17 cellular contexts compared by ENCODE assay signal in genomic region chr7:135862586-135863361, GRCh38.
A peak's percentile ranks its signal among the peaks of the same experiment; 100 is the strongest.
DNase-seq lines count a peak whose midpoint lies in the region; ATAC-seq and TF ChIP-seq lines count a peak whose summit lies in the region.
"Had no signal": no experiment of that assay in that cellular context is flagged by ENCODE, and none has a peak within 500 bp of the region (broad histone marks: within the 10 kb centered on the region; RNA-seq: fewer than 3 reads in every experiment).

No MANE protein-coding gene starts in this region.

- no peaks in the 10 kb centered on the region for H3K4me1 ChIP-seq in H9 (ENCODE audit: insufficient read depth, low read length)
- H3K4me1 ChIP-seq: suprapubic skin had no signal

- H3T11ph ChIP-seq in H9 (ENCODE audit: low read length): no peak overlapping the region

- no peak overlapping the region for H2BK5ac ChIP-seq in H9 (ENCODE audit: insufficient read length, low read length)

- no peak overlapping the region for H4K5ac ChIP-seq in H9 (ENCODE audit: insufficient read length, low read depth, low read length)

- H3K27ac Mint-ChIP-seq in H9: peak overlapping the region; percentile 42 to 74 (median 62); a peak in 3 of 7 replicates
- peak overlapping the region; percentile 50 for H3K27ac Mint-ChIP-seq in progenitor cell of endocrine pancreas
- H3K27ac Mint-ChIP-seq: activated CD4-positive, alpha-beta T cell treated with anti-CD3 and anti-CD28 coated beads, Interleukin-2, amount 10 ng/mL, durations not matched to agents 24 days and 14 days had no signal

- H3K9me3 Mint-ChIP-seq in H9 (peaks cover 0 to 14% of the 10 kb centered on the region in 2 experiments; a peak in 3 of 5 replicates), progenitor cell of endocrine pancreas (ENCODE audit: low read depth) (no peaks in the 10 kb centered on the region)

- peaks cover 0 to 6% (median 4%) of the 10 kb centered on the region in 3 experiments; a peak in 3 of 7 replicates for H3K36me3 Mint-ChIP-seq in H9 (ENCODE audit: insufficient read depth in 1 of 3, low read depth in 3 of 3)
- H3K36me3 Mint-ChIP-seq in progenitor cell of endocrine pancreas (ENCODE audit: insufficient read depth): no peaks in the 10 kb centered on the region

- TF ChIP-seq POLR2A in GM18505 (IDR thresholded peaks at IDR 0.05; ENCODE audit: borderline replicate concordance, extremely low read depth, insufficient read depth, insufficient read length): no peak

- H3K4me3 Mint-ChIP-seq in H9 (no peak overlapping the region), progenitor cell of endocrine pancreas (ENCODE audit: low read depth) (no peak overlapping the region)
- H3K4me3 Mint-ChIP-seq: activated CD4-positive, alpha-beta T cell treated with anti-CD3 and anti-CD28 coated beads, Interleukin-2, amount 10 ng/mL, durations not matched to agents 24 days and 14 days; naive B cell had no signal

- H2BK15ac ChIP-seq in H9 (ENCODE audit: low read depth, low read length): no peak overlapping the region

- H3K27me3 Mint-ChIP-seq in H9 (ENCODE audit: low read depth) (no peaks in the 10 kb centered on the region; the same call in 1 of the 2 replicates), progenitor cell of endocrine pancreas (peaks cover 4% of the 10 kb centered on the region)

- no peak overlapping the region for H2AK5ac ChIP-seq in H9 (ENCODE audit: insufficient read length, low read length)

- H3K56ac ChIP-seq in H9 (ENCODE audit: insufficient read length, low read depth, low read length): no peak overlapping the region

- no peak overlapping the region for H3K23ac ChIP-seq in H9 (ENCODE audit: insufficient read length, low read depth, low read length)

- no peaks in the 10 kb centered on the region for H3K79me2 ChIP-seq in H9 (ENCODE audit: insufficient read depth, low read length)

- no peaks in the 10 kb centered on the region for H3K27me3 ChIP-seq in H9 (ENCODE audit: insufficient read depth, low read length)
- H3K27me3 ChIP-seq: suprapubic skin had no signal

- no peak overlapping the region for H2BK20ac ChIP-seq in H9 (ENCODE audit: low read depth, low read length, poor library complexity, severe bottlenecking)

- no peak for ATAC-seq in GM18505 (IDR thresholded peaks at IDR 0.05; ENCODE audit: unreplicated experiment)
- ATAC-seq: left lobe of liver, psoas muscle had no signal

- H3K4ac ChIP-seq in H9 (ENCODE audit: low read depth, low read length): no peak overlapping the region

- no peak overlapping the region for H3K27ac ChIP-seq in H9 (ENCODE audit: insufficient read length, low read depth, low read length)
- H3K27ac ChIP-seq: psoas muscle, suprapubic skin had no signal

- no peak overlapping the region for H3K9ac ChIP-seq in H9 (ENCODE audit: extremely low read depth, insufficient read length, low read length)

- TF ChIP-seq CTCF in H9 (conservative IDR thresholded peaks at IDR 0.05) (no peak), progenitor cell of endocrine pancreas (IDR thresholded peaks at IDR 0.05; ENCODE audit: unreplicated experiment) (no peak)

- no peak overlapping the region for H2BK120ac ChIP-seq in H9 (ENCODE audit: low read depth, low read length, poor library complexity, severe bottlenecking)

- H3K9me3 ChIP-seq in H9 (ENCODE audit: control insufficient read depth, low read depth, low read length): no peaks in the 10 kb centered on the region
- H3K9me3 ChIP-seq: psoas muscle, suprapubic skin had no signal

- DNase-seq in H9: no peak
- DNase-seq in NCI-H524 treated with DMSO at 0.1 percent for 48 hours (lab: John Stamatoyannopoulos, UW): peak; percentile 53
- DNase-seq in epidermal melanocyte (ENCODE audit: insufficient read length, low spot score): peak; percentile 45
- no peak for DNase-seq in progenitor cell of endocrine pancreas (ENCODE audit: low spot score, unreplicated experiment)
- DNase-seq in SKM-1 treated with dmso at 0.1 percent for 144 hours (lab: John Stamatoyannopoulos, UW; ENCODE audit: unreplicated experiment): no peak
- DNase-seq in NCI-H128 (lab: John Stamatoyannopoulos, UW; ENCODE audit: unreplicated experiment): no peak
- no peak for DNase-seq in NAMALWA (ENCODE audit: low spot score)
- DNase-seq: activated CD4-positive, alpha-beta T cell treated with anti-CD3 and anti-CD28 coated beads, Interleukin-2, amount 10 ng/mL, durations not matched to agents 24 days and 14 days; activated naive CD4-positive, alpha-beta T cell; DMS 273 treated with DMSO at 0.1 percent for 48 hours; naive B cell; NCI-H1930; psoas muscle; SHP77 treated with DMSO at 0.1 percent for 48 hours had no signal

- no peak overlapping the region for H2AFZ ChIP-seq in H9 (ENCODE audit: low read length)

- H3K79me1 ChIP-seq in H9 (ENCODE audit: insufficient read depth, low read depth, low read length, poor library complexity, severe bottlenecking): no peaks in the 10 kb centered on the region

- no peak overlapping the region for H4K8ac ChIP-seq in H9 (replicated peaks; ENCODE audit: insufficient read length, low read depth, low read length)

- peaks cover 9 to 14% of the 10 kb centered on the region in 2 experiments for H3K4me1 Mint-ChIP-seq in H9
- H3K4me1 Mint-ChIP-seq in progenitor cell of endocrine pancreas (ENCODE audit: low read depth): peaks cover 9% of the 10 kb centered on the region
- H3K4me1 Mint-ChIP-seq: activated CD4-positive, alpha-beta T cell treated with anti-CD3 and anti-CD28 coated beads, Interleukin-2, amount 10 ng/mL, durations not matched to agents 24 days and 14 days had no signal

- no peak overlapping the region for H3K4me2 ChIP-seq in H9 (ENCODE audit: insufficient read depth, insufficient read length, low read length)

- no peaks in the 10 kb centered on the region for H3K23me2 ChIP-seq in H9 (ENCODE audit: insufficient read length, low read depth, low read length, poor library complexity, severe bottlenecking)

- no peak overlapping the region for H3K14ac ChIP-seq in H9 (ENCODE audit: insufficient read depth, low read length)

- no peak overlapping the region for H3K18ac ChIP-seq in H9 (ENCODE audit: insufficient read length, low read depth, low read length)

- H2BK12ac ChIP-seq in H9 (ENCODE audit: insufficient read length, low read depth, low read length): no peak overlapping the region

- WGBS in H9 (ENCODE audit: extremely low coverage, insufficient read length, low lambda C conversion rate): no CpG with 5 or more reads among the region's 8 CpGs

- H4K20me1 ChIP-seq in H9 (ENCODE audit: control insufficient read depth, insufficient read depth, insufficient read length): no peaks in the 10 kb centered on the region

- no peak overlapping the region for H4K91ac ChIP-seq in H9 (ENCODE audit: insufficient read length, low read depth, low read length)

Comparison
In these comparisons a context has a peak if more than half of its experiments do, and no peak if none do; other contexts are left out.
1. DNase-seq: peak in NCI-H524 treated with DMSO at 0.1 percent for 48 hours (single experiment) and epidermal melanocyte (single experiment); none in H9 (single experiment), progenitor cell of endocrine pancreas (single experiment), SKM-1 treated with dmso at 0.1 percent for 144 hours (single experiment), NCI-H128 (single experiment) and NAMALWA (single experiment).